ENCODE assay signal across 9 cellular contexts in the genomic region with DNA sequence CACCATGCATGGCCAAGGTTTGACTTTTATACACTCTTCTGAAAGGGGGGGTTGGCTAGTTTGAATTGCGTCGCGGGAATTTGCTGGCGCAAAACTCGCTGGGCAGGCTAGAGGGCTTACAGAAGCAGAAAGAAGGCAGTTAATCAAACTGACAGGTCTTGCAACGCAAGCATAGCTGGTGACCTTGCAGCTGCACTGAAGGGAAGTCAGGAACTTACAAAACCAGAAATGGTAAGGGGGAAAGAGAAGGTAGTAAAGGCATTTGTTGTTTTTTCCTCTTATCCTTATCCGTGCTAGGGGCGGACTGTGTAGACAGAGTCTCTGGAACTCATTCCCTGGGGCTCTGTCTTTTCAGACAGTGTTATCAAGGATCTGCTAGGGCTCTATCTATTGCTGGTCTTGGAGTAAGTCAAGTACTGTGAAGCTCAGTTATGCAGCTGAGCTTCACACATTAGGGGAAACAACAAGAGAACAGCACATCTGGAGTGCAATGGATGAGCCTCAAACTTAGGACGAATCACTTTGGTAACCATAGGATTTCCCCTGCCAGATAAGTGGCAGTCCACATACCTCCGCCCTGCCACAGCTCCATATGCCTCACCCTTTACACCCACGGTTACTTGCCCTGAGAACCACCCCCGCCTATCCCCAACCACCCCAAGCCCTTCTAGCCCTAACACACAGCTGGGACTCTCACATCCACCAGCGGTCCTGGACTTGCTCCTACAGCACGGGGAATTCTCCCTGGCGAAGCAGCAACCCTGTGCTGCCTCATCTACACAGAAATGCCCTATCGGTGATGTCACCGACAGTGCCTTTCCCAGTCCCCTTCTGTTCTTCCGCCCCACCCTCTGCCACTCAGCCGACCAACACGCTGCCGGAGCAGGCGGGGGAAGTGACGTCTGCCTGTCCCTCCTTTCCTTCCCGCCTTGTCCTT.
DNase-seq lines count a peak whose midpoint lies in the region; ATAC-seq lines count a peak whose summit lies in the region.
"Had no signal": no experiment of that assay in that cellular context is flagged by ENCODE, and none has a peak within 500 bp of the region (broad histone marks: within the 10 kb centered on the region; RNA-seq: fewer than 3 reads in every experiment).

No MANE protein-coding gene starts in this region.

- H3K4me3 ChIP-seq in right cardiac atrium (ENCODE audit: low read length), result no peak overlapping the region
- peak overlapping the region in 4 of 5 donors; percentile 46 to 69 (median 48) for H3K4me3 ChIP-seq in subcutaneous abdominal adipose tissue (ENCODE audit: low read depth in 1 of 5, low read length in 5 of 5)
- H3K4me3 ChIP-seq: BLaER1 had no signal

- H3K4me1 ChIP-seq in right cardiac atrium (ENCODE audit: control insufficient read depth, insufficient read depth, low read length) (no peaks in the 10 kb centered on the region), subcutaneous abdominal adipose tissue (ENCODE audit: control insufficient read depth in 5 of 5, insufficient read depth in 5 of 5, low read length in 5 of 5) (peaks cover 0 to 22% (median 14%) of the 10 kb centered on the region in 5 donors)
- H3K4me1 ChIP-seq: BLaER1 had no signal

- intact Hi-C loops in right cardiac atrium (cut with DNase I), result no loop called here

- 7% methylated on average over 24 of the region's 24 CpGs for WGBS in right cardiac atrium

- no peaks in the 10 kb centered on the region for H3K36me3 ChIP-seq in subcutaneous abdominal adipose tissue (ENCODE audit: control insufficient read depth in 5 of 5, insufficient read depth in 5 of 5, low read length in 5 of 5)
- H3K36me3 ChIP-seq: BLaER1 had no signal

- H3K27ac ChIP-seq in right cardiac atrium (ENCODE audit: low read length), result no peak overlapping the region
- H3K27ac ChIP-seq in subcutaneous abdominal adipose tissue (ENCODE audit: low read depth, low read length), result peak overlapping the region; percentile 16
- H3K27ac ChIP-seq: BLaER1 had no signal

- ATAC-seq in right cardiac atrium (peak; percentile 69), HG02938 (IDR thresholded peaks at IDR 0.05; ENCODE audit: unreplicated experiment) (no peak), GM18511 (IDR thresholded peaks at IDR 0.05; ENCODE audit: unreplicated experiment) (no peak)

- peaks cover 8% of the 10 kb centered on the region for H3K27me3 ChIP-seq in right cardiac atrium (ENCODE audit: control insufficient read depth, insufficient read depth)
- H3K27me3 ChIP-seq in subcutaneous abdominal adipose tissue (ENCODE audit: control insufficient read depth in 5 of 5, insufficient read depth in 4 of 5, low read length in 5 of 5), result peaks cover 0 to 4% (median 0%) of the 10 kb centered on the region in 5 donors
- H3K27me3 ChIP-seq: BLaER1 had no signal

- DNase-seq in activated effector memory CD4-positive, alpha-beta T cell treated with anti-CD3 and anti-CD28 coated beads, Interleukin-2, amount 50 U/mL, for 16 hours, result peak; percentile 71
- no peak for DNase-seq in activated effector memory CD4-positive, alpha-beta T cell treated with Interleukin-2 at 50 U/mL for 16 hours
- DNase-seq in SKM-1 (lab: John Stamatoyannopoulos, UW; ENCODE audit: unreplicated experiment), result peak; percentile 26
- DNase-seq in right cardiac atrium, result peak in 2 of 3 donors; percentile 50 to 69
- DNase-seq in activated CD4-positive, CD25-positive, alpha-beta regulatory T cell (lab: John Stamatoyannopoulos, UW), result no peak

- H3K9me3 ChIP-seq in right cardiac atrium (ENCODE audit: control insufficient read depth, low read length) (no peaks in the 10 kb centered on the region), subcutaneous abdominal adipose tissue (ENCODE audit: control insufficient read depth in 5 of 5, low read length in 5 of 5) (no peaks in the 10 kb centered on the region)
- H3K9me3 ChIP-seq: BLaER1 had no signal

- H3K9ac ChIP-seq in subcutaneous abdominal adipose tissue (ENCODE audit: low read length in 5 of 5), result peak overlapping the region in 2 of 5 donors; percentile 42
- H3K9ac ChIP-seq: BLaER1 had no signal

Comparison
In these comparisons a context has a peak if more than half of its experiments do, and no peak if none do; other contexts are left out.
1. DNase-seq: peak in activated effector memory CD4-positive, alpha-beta T cell treated with anti-CD3 and anti-CD28 coated beads, Interleukin-2, amount 50 U/mL, for 16 hours (single experiment), SKM-1 (single experiment) and right cardiac atrium (2 of 3); none in activated effector memory CD4-positive, alpha-beta T cell treated with Interleukin-2 at 50 U/mL for 16 hours (single experiment) and activated CD4-positive, CD25-positive, alpha-beta regulatory T cell (0 of 4).
2. ATAC-seq: peak in right cardiac atrium (2 of 2); none in HG02938 (single experiment) and GM18511 (single experiment).